Comparison of ENCODE assay signal across 19 cellular contexts in genomic region chr6:130376921-130377320, GRCh38.
"Had no signal": no experiment of that assay in that cellular context is flagged by ENCODE, and none has a peak within 500 bp of the region (broad histone marks: within the 10 kb centered on the region; RNA-seq: fewer than 3 reads in every experiment).

No MANE protein-coding gene starts in this region.

- DNase-seq: activated CD4-positive, CD25-positive, alpha-beta regulatory T cell treated with anti-CD3 and anti-CD28 coated beads, Interleukin-2, amount 50 U/mL, for 72 hours; activated naive CD4-positive, alpha-beta T cell; activated naive CD8-positive, alpha-beta T cell treated with anti-CD3 and anti-CD28 coated beads, Interleukin-2, amount 10 ng/mL, durations not matched to agents 7 days and 5 days; aorta; cerebellar nuclear complex; dorsolateral prefrontal cortex; endodermal cell; glutamatergic neuron; left cardiac atrium; naive B cell; psoas muscle; sigmoid colon; stimulated activated CD4-positive, alpha-beta T cell treated with anti-CD3 and anti-CD28 coated beads, Interleukin-2, amount 100 ng/mL, for 48 hours; T1000; thyroid gland; uterus had no signal

- H3K36me3 ChIP-seq: neural progenitor cell, sigmoid colon, thyroid gland, uterus had no signal

- H3K27ac ChIP-seq: dorsolateral prefrontal cortex, neural progenitor cell, psoas muscle, sigmoid colon, thyroid gland, uterus had no signal

- H3K9ac ChIP-seq: neural progenitor cell had no signal

- ATAC-seq: left cardiac atrium; psoas muscle; stimulated activated memory B cell treated with anti-CD40 and anti-IgM and Interleukin-4, amounts not matched to agents 10 μg/mL and 1 μg/mL and 100 μg/mL, for 72 hours had no signal

- H3K4me1 ChIP-seq: neural progenitor cell, psoas muscle, sigmoid colon, thyroid gland, uterus had no signal

- H3K9me3 ChIP-seq: psoas muscle, sigmoid colon, thyroid gland, uterus had no signal

- H3K4me3 ChIP-seq: dorsolateral prefrontal cortex, lung, neural progenitor cell, psoas muscle, sigmoid colon, thyroid gland, uterus had no signal

- H3K27me3 ChIP-seq: neural progenitor cell, sigmoid colon, thyroid gland, uterus had no signal
